ENCODE assay signal across 8 cellular contexts in the genomic region with DNA sequence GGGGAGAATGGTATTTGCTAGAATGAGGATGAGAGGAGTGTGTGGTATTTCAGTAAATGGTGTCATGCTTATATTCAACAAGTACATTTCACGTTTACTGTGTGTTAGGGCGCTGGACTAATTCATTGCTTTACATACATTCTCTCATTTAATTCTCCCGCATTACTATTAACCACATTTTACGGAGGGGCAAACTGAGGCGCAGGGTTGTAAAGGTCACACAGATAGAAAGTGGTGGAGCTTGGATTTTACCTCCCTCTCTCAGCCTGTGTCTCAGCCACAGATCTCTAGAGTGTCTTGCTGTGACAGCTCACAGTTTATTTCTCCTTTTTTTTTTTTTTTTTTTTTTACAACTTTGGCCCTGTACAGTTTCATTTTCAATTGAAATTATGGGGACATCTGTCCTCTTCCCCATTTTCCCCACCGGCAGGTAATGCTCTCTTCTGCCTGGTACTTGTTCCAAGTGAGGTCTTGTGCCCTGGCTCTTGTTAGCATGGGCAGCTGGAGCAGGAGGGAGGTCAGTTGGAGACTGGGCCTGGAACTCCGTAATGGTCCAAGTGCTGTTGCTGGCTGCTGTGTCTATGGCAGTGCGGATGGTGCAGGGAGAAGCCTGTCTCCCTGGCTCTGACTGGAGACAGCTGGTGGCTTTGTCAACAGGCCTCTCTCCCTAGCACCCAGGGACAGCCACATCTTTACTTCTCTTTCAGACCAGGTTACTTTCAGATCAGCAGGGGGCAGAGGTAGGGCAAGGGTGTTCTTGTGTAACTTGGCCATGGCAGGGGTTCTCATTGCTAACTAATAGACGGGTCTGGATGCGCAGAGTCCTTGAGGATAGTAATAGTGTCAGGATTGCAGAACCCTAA. TPM values are rescaled to one million over a fixed set of nuclear protein-coding genes. Genes with fewer than 3 reads are reported as not detected.
DNase-seq lines count a peak whose midpoint lies in the region; ATAC-seq and TF ChIP-seq lines count a peak whose summit lies in the region.

No MANE protein-coding gene starts in this region.

- peak overlapping the region; percentile 68 for H3K4me3 ChIP-seq in ectodermal cell (ENCODE audit: insufficient read depth, low read depth, low read length)

- peak overlapping the region; percentile 93 for H3K27ac Mint-ChIP-seq in type B pancreatic cell

- H3K36me3 ChIP-seq in ectodermal cell (ENCODE audit: control insufficient read depth, insufficient read depth, low read length): no peaks in the 10 kb centered on the region

- TF ChIP-seq CTCF in GM20000 (IDR thresholded peaks at IDR 0.05; ENCODE audit: extremely low read depth, missing control alignments) (no peak), type B pancreatic cell (conservative IDR thresholded peaks at IDR 0.05) (no peak)

- peaks cover 44% of the 10 kb centered on the region for H3K4me1 ChIP-seq in ectodermal cell (ENCODE audit: control insufficient read depth, insufficient read depth, low read length)

- H3K36me3 Mint-ChIP-seq in type B pancreatic cell: peaks cover 9% of the 10 kb centered on the region

- ATAC-seq in HG02610 (IDR thresholded peaks at IDR 0.05; ENCODE audit: unreplicated experiment): no peak

- H3K4me1 Mint-ChIP-seq in type B pancreatic cell (ENCODE audit: unreplicated experiment): peaks cover 61% of the 10 kb centered on the region

- H3K4me3 Mint-ChIP-seq in type B pancreatic cell: peak overlapping the region; percentile 85

- peak in 11 of 14 donors; percentile 40 to 74 (median 57) for DNase-seq in C1 segment of cervical spinal cord (lab: John Stamatoyannopoulos, UW)
- DNase-seq in GM20000 (ENCODE audit: low spot score): peak; percentile 60
- peak; percentile 7 to 52 for DNase-seq in SHP77 (lab: John Stamatoyannopoulos, UW)
- DNase-seq in medulla oblongata (ENCODE audit: extremely low spot score): peak; percentile 87
- DNase-seq in type B pancreatic cell (ENCODE audit: extremely low spot score, unreplicated experiment): no peak
- DNase-seq in LoVo (ENCODE audit: low spot score): no peak

- no peaks in the 10 kb centered on the region for H3K9me3 Mint-ChIP-seq in type B pancreatic cell

- H3K9me3 ChIP-seq in ectodermal cell (ENCODE audit: control insufficient read depth, low read length): no peaks in the 10 kb centered on the region

- peak overlapping the region; percentile 97 for H3K27ac ChIP-seq in ectodermal cell (ENCODE audit: insufficient read depth, low read depth, low read length, poor library complexity, severe bottlenecking)

- H3K27me3 ChIP-seq in ectodermal cell (ENCODE audit: control insufficient read depth, insufficient read depth, low read length, poor library complexity, severe bottlenecking): no peaks in the 10 kb centered on the region

- H3K27me3 Mint-ChIP-seq in type B pancreatic cell: no peaks in the 10 kb centered on the region

- WGBS in ectodermal cell, 2 experiments: 73 to 83% methylated on average over 10 of the region's 10 CpGs

RNA-seq across cellular contexts. Expression of a gene that starts 20.5 kb away (rescaled TPM):
- polyA plus RNA-seq in ectodermal cell (2013, experiment 1 of 4): 38.1 TPM
- 43.1 TPM for polyA plus RNA-seq in ectodermal cell (2013, experiment 2 of 4)
- 29.0 TPM for polyA plus RNA-seq in ectodermal cell (2013, experiment 3 of 4)
- polyA plus RNA-seq in ectodermal cell (2013, experiment 4 of 4): 37.1 TPM
- 96.5 and 101 TPM in 2 replicates for total RNA-seq in type B pancreatic cell (ENCODE audit: low replicate concordance)

RNA-seq across cellular contexts. Expression of a gene that starts 37.9 kb away (rescaled TPM):
- 2,465 TPM for polyA plus RNA-seq in ectodermal cell (2013, experiment 1 of 4)
- 2,455 TPM for polyA plus RNA-seq in ectodermal cell (2013, experiment 2 of 4)
- 2,441 TPM for polyA plus RNA-seq in ectodermal cell (2013, experiment 3 of 4)
- 2,668 TPM for polyA plus RNA-seq in ectodermal cell (2013, experiment 4 of 4)
- total RNA-seq in type B pancreatic cell (ENCODE audit: low replicate concordance): 2,469 and 2,543 TPM in 2 replicates

Comparison
In these comparisons a context has a peak if more than half of its experiments do, and no peak if none do; other contexts are left out.
1. DNase-seq: peak in C1 segment of cervical spinal cord (11 of 14), GM20000 (single experiment), SHP77 (2 of 2) and medulla oblongata (single experiment); none in type B pancreatic cell (single experiment) and LoVo (single experiment).